In genomic region chr7:99806839-99807478, GRCh38 we compare ENCODE assay signal across 1 cellular context.
TF ChIP-seq lines count a peak whose summit lies in the region.

No MANE protein-coding gene starts in this region.

TF ChIP-seq in K562, 482 proteins besides CTCF, POLR2A, EP300 and RAD21 (continued from another document and continues in another):
- no peak for TF ChIP-seq PBX2 (CRISPR knock-in tag; IDR thresholded peaks at IDR 0.05; ENCODE audit: low read depth)
- peak; percentile 51 for TF ChIP-seq PBX2 (tag; conservative IDR thresholded peaks at IDR 0.05; ENCODE audit: low read depth)
- peak; percentile 40 for TF ChIP-seq MEIS2 (IDR thresholded peaks at IDR 0.05; ENCODE audit: partially characterized antibody)
- TF ChIP-seq NR0B1 (IDR thresholded peaks at IDR 0.05; ENCODE audit: partially characterized antibody), result no peak
- TF ChIP-seq PYGO2 (tag; IDR thresholded peaks at IDR 0.05), result no peak
- 0 out of 2 replicates have a peak, but pooled peaks have one; percentile 19 for TF ChIP-seq ZNF354B (CRISPR knock-in tag; IDR thresholded peaks at IDR 0.05)
- TF ChIP-seq ZNF518B (CRISPR knock-in tag; IDR thresholded peaks at IDR 0.05), result no peak
- no peak for TF ChIP-seq COPS2 (conservative IDR thresholded peaks at IDR 0.05)
- TF ChIP-seq MECOM (CRISPR knock-in tag; IDR thresholded peaks at IDR 0.05), result 0 out of 2 replicates have a peak, but pooled peaks have one; percentile 13
- peak; percentile 19; the same call in 1 of the 2 replicates for TF ChIP-seq TCF7L2 (IDR thresholded peaks at IDR 0.05; ENCODE audit: low read depth, low read length)
- TF ChIP-seq TAL1 (IDR thresholded peaks at IDR 0.05), result peak; percentile 68
- TF ChIP-seq ZNF318 (IDR thresholded peaks at IDR 0.05; ENCODE audit: borderline replicate concordance in 1 of 2, low read depth in 1 of 2), result peak in 1 of 2 experiments; percentile 98; a peak in 2 of 4 replicates
- 0 out of 2 replicates have a peak, but pooled peaks have one; percentile 71 for TF ChIP-seq ZNF175 (CRISPR knock-in tag; IDR thresholded peaks at IDR 0.05; ENCODE audit: low read depth)
- TF ChIP-seq UBTF (IDR thresholded peaks at IDR 0.05; ENCODE audit: borderline replicate concordance in 1 of 2, low read depth in 2 of 2, low read length in 2 of 2), result no peak
- TF ChIP-seq PHF8 (IDR thresholded peaks at IDR 0.05; ENCODE audit: borderline replicate concordance, low read length), result no peak
- peak; percentile 96 for TF ChIP-seq ATF7 (IDR thresholded peaks at IDR 0.05)
- no peak for TF ChIP-seq SP1 (CRISPR knock-in tag; IDR thresholded peaks at IDR 0.05)
- TF ChIP-seq CAMTA2 (CRISPR knock-in tag; conservative IDR thresholded peaks at IDR 0.05), result no peak
- TF ChIP-seq KLF6 (CRISPR knock-in tag; IDR thresholded peaks at IDR 0.05; ENCODE audit: borderline replicate concordance), result peak; percentile 25; the same call in 1 of the 2 replicates
- no peak for TF ChIP-seq CREM (IDR thresholded peaks at IDR 0.05; ENCODE audit: low read depth)
- TF ChIP-seq HDGF (IDR thresholded peaks at IDR 0.05), result 0 out of 2 replicates have a peak, but pooled peaks have one; percentile 55
- TF ChIP-seq ZNF76 (CRISPR knock-in tag; IDR thresholded peaks at IDR 0.05; ENCODE audit: borderline replicate concordance), result no peak
- TF ChIP-seq TAF9B (IDR thresholded peaks at IDR 0.05; ENCODE audit: partially characterized antibody), result peak; percentile 12
